In the genomic region with DNA sequence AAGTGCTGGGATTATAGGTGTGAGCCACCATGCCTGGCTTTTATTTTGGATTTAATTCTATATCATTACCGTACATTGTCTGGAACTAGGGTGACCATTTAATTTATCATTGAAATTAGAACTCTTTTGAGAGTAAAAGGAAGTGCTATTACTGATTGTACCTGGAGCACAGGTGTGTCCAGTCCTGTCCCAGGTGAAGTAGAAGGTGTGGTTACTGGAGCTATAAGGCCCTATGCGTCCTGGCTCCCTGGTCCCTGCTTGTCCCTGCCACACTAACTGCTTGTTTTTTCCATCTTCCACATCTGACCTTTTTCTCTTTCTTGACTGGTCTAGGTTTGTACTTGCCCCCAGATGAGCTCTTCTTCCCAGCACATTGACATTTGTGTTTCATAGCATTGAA, we compare ENCODE assay signal across 9 cellular contexts.
"Had no signal": no experiment of that assay in that cellular context is flagged by ENCODE, and none has a peak within 500 bp of the region (broad histone marks: within the 10 kb centered on the region; RNA-seq: fewer than 3 reads in every experiment).

No MANE protein-coding gene starts in this region.

- H3K4me3 Mint-ChIP-seq: GM23338, H9, HFFc6 had no signal

- H3K36me3 ChIP-seq: HAP-1 had no signal

- H3K27ac Mint-ChIP-seq: GM23338, H9, HFFc6 had no signal

- H3K9me3 Mint-ChIP-seq: GM23338, H9, HFFc6 had no signal

- H3K9me3 ChIP-seq: HAP-1 had no signal

- H3K4me3 ChIP-seq: GM23248, GM23338, HAP-1 had no signal

- DNase-seq: GM23248, GOT3, H7, H9, HCEC 1CT, HFFc6 had no signal

- ATAC-seq: GM23338, HCT116 had no signal
